Comparison of ENCODE assay signal across 10 cellular contexts in the genomic region with DNA sequence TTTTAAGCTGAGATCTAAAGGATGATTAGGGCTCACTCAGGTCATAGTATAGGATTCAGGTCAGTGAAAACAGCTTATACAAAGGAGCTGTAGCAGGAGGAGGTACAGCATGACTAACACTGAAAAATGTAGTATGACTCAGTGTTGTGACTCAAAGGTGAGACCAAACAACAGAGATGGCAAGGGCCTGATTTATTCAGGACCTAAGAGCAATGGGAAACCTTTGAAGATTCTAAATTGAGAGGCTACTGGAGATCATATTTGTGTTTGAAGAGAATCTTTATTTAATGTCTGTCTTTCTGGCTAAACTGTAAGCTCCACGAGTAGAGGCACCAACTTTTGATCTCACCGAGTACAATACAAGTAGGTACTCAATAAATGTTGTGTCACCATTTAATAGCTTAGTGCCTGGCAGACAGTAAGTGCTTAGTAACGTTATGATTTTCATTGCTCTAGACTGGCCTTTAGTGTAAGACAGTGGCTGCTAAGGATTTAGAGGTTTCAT. TPM values are rescaled to one million over a fixed set of nuclear protein-coding genes. Genes with fewer than 3 reads are reported as not detected.
A peak's percentile ranks its signal among the peaks of the same experiment; 100 is the strongest.
DNase-seq lines count a peak whose midpoint lies in the region; ATAC-seq, FAIRE-seq and TF ChIP-seq lines count a peak whose summit lies in the region.
"Had no signal": no experiment of that assay in that cellular context is flagged by ENCODE, and none has a peak within 500 bp of the region (broad histone marks: within the 10 kb centered on the region; RNA-seq: fewer than 3 reads in every experiment).

No MANE protein-coding gene starts in this region.

- TF ChIP-seq RAD21 in HCT116 (IDR thresholded peaks at IDR 0.05; ENCODE audit: low read depth), result no peak

- dilution Hi-C loops in keratinocyte (cut with MboI; ENCODE audit: extremely low pct_ligation_motif_present, low sequenced_read_pairs), result no loop called here

- CTCF ChIA-PET in HCT116 (lab: Charles Lee), result interaction anchor here (0.5 to 1.4 kb wide), 4 partner anchors 20 to 1201 kb away, joined by 3 to 6 read pairs (median 4); no protein-coding TSS in a partner anchor
- CTCF ChIA-PET in CD4-positive, alpha-beta memory T cell (lab: Charles Lee; ENCODE audit: partially characterized antibody), result interaction anchor here (0.6 to 1.8 kb wide), 3 partner anchors 16 to 139 kb away, joined by 3 to 5 read pairs (median 4); no protein-coding TSS in a partner anchor

- H3K4me3 ChIP-seq in HCT116 (replicated peaks in 1 of 2; ENCODE audit: low read depth in 1 of 2, low read length in 2 of 2) (no peak overlapping the region), keratinocyte (ENCODE audit: control insufficient read depth in 2 of 3, extremely low read depth in 1 of 3, insufficient read depth in 2 of 3, low read depth in 1 of 3, low read length in 3 of 3) (no peak overlapping the region)
- no peak overlapping the region for H3K4me3 ChIP-seq in CD4-positive, alpha-beta memory T cell (ENCODE audit: low read length in 2 of 2)

- DNase-seq in DMS53 treated with DMSO at 0.1 percent for 48 hours (lab: John Stamatoyannopoulos, UW; ENCODE audit: unreplicated experiment) (peak; percentile 99), HCT116 (ENCODE audit: low read depth, low spot score) (peak; percentile 96), RCC 7860 (ENCODE audit: low spot score) (peak; percentile 88), keratinocyte (ENCODE audit: low read depth, low spot score) (peak; percentile 45), posterior cingulate gyrus (no peak), NCI-H524 (lab: John Stamatoyannopoulos, UW) (no peak)
- DNase-seq in CD4-positive, alpha-beta memory T cell, result no peak
- DNase-seq: left cardiac atrium had no signal

- H3K9me2 ChIP-seq in HCT116 (ENCODE audit: insufficient read depth), result no peaks in the 10 kb centered on the region

- H3K27ac ChIP-seq in HCT116 (ENCODE audit: low read depth, low read length) (no peak overlapping the region; the same call in 1 of the 2 replicates), keratinocyte (ENCODE audit: control insufficient read depth, insufficient read depth, low read length) (no peak overlapping the region)
- H3K27ac ChIP-seq in CD4-positive, alpha-beta memory T cell (ENCODE audit: low read depth, low read length), result no peak overlapping the region

- peaks cover 14 to 18% of the 10 kb centered on the region in 2 experiments for H3K4me1 ChIP-seq in HCT116 (ENCODE audit: control insufficient read depth in 1 of 2, insufficient read depth in 2 of 2, low read length in 2 of 2)
- H3K4me1 ChIP-seq in keratinocyte (ENCODE audit: control insufficient read depth, extremely low read depth, insufficient read depth, low read length), result peaks cover 16% of the 10 kb centered on the region
- no peaks in the 10 kb centered on the region for H3K4me1 ChIP-seq in CD4-positive, alpha-beta memory T cell (ENCODE audit: insufficient read depth, low read length)

- H3K79me2 ChIP-seq in HCT116 (ENCODE audit: insufficient read depth, low read length) (no peaks in the 10 kb centered on the region), keratinocyte (ENCODE audit: control insufficient read depth, insufficient read depth, low read length) (no peaks in the 10 kb centered on the region)

- H2AFZ ChIP-seq in HCT116 (ENCODE audit: low read depth, low read length, poor library complexity, severe bottlenecking) (no peak overlapping the region), keratinocyte (ENCODE audit: control insufficient read depth, low read length) (no peak overlapping the region)

- no peaks in the 10 kb centered on the region for H3K9me1 ChIP-seq in keratinocyte (ENCODE audit: control insufficient read depth, extremely low read depth, insufficient read depth, low read length)

- H3K9me3 ChIP-seq in HCT116 (ENCODE audit: control insufficient read depth in 1 of 2, insufficient read depth in 1 of 2, low read depth in 1 of 2, low read length in 2 of 2) (no peaks in the 10 kb centered on the region), keratinocyte (ENCODE audit: control insufficient read depth, low read depth, low read length) (no peaks in the 10 kb centered on the region)
- no peaks in the 10 kb centered on the region for H3K9me3 ChIP-seq in CD4-positive, alpha-beta memory T cell (ENCODE audit: control insufficient read depth in 1 of 2, low read length in 2 of 2)

- no peaks in the 10 kb centered on the region for H3K4me1 Mint-ChIP-seq in CD4-positive, alpha-beta memory T cell

- ATAC-seq in HCT116 (peak; percentile 96), HG03469 (IDR thresholded peaks at IDR 0.05; ENCODE audit: unreplicated experiment) (no peak)

- POLR2A ChIA-PET in HCT116 (lab: Charles Lee), result interaction anchor here (0.9 kb wide), 1 partner anchor 12 kb away, joined by 3 read pairs; no protein-coding TSS in a partner anchor
- POLR2A ChIA-PET in CD4-positive, alpha-beta memory T cell (lab: Charles Lee; ENCODE audit: partially characterized antibody), result no interaction called here

- H3K27me3 ChIP-seq in HCT116 (ENCODE audit: insufficient read depth, low read length) (peaks cover 62% of the 10 kb centered on the region), keratinocyte (ENCODE audit: control insufficient read depth, extremely low read depth, insufficient read depth, low read length) (no peaks in the 10 kb centered on the region)
- H3K27me3 ChIP-seq in CD4-positive, alpha-beta memory T cell (ENCODE audit: insufficient read depth, low read length), result no peaks in the 10 kb centered on the region

- no peak for TF ChIP-seq POLR2A in HCT116 (IDR thresholded peaks at IDR 0.05; ENCODE audit: borderline replicate concordance, extremely low read depth, insufficient read depth, insufficient read length)

- H3K9ac ChIP-seq in HCT116 (ENCODE audit: low read length) (no peak overlapping the region), keratinocyte (ENCODE audit: control insufficient read depth, extremely low read depth, insufficient read depth, low read length) (no peak overlapping the region)

- H3K4me2 ChIP-seq in HCT116 (ENCODE audit: low read length) (peak overlapping the region; percentile 54), keratinocyte (ENCODE audit: control insufficient read depth, extremely low read depth, insufficient read depth, low read depth, low read length) (peak overlapping the region; percentile 17)

- H3K36me3 ChIP-seq in HCT116 (ENCODE audit: control insufficient read depth in 1 of 2, insufficient read depth in 2 of 2, low read length in 2 of 2), result no peaks in the 10 kb centered on the region
- no peaks in the 10 kb centered on the region for H3K36me3 ChIP-seq in keratinocyte (ENCODE audit: control insufficient read depth in 2 of 2, extremely low read depth in 1 of 2, insufficient read depth in 2 of 2, low read length in 2 of 2)
- no peaks in the 10 kb centered on the region for H3K36me3 ChIP-seq in CD4-positive, alpha-beta memory T cell (ENCODE audit: insufficient read depth, low read length)

- intact Hi-C loops in HCT116 (cut with micrococcal nuclease), result no loop called here
- intact Hi-C loops in posterior cingulate gyrus (cut with DNase I), result no loop called here
- intact Hi-C loops in CD4-positive, alpha-beta memory T cell (cut with micrococcal nuclease), result no loop called here

- H4K20me1 ChIP-seq in HCT116 (ENCODE audit: insufficient read depth), result no peaks in the 10 kb centered on the region
- no peaks in the 10 kb centered on the region for H4K20me1 ChIP-seq in keratinocyte (ENCODE audit: control insufficient read depth, extremely low read depth, insufficient read depth, low read length)

- H3K27me3 Mint-ChIP-seq in CD4-positive, alpha-beta memory T cell, result no peaks in the 10 kb centered on the region
- H3K27me3 Mint-ChIP-seq: stimulated activated naive CD8-positive, alpha-beta T cell treated with anti-CD3 and anti-CD28 coated beads, Interleukin-15, Interleukin-2, amounts not matched to agents 100 ng/mL and 50 ng/mL, for 24 hours had no signal

- no TSS peak for BruUV-seq in HCT116 (replicated peaks; lab: Mats Ljungman, UMichigan)

- H3K36me3 Mint-ChIP-seq in CD4-positive, alpha-beta memory T cell, result no peaks in the 10 kb centered on the region

- H3K9me3 Mint-ChIP-seq in CD4-positive, alpha-beta memory T cell, result no peaks in the 10 kb centered on the region
- H3K9me3 Mint-ChIP-seq: stimulated activated naive CD8-positive, alpha-beta T cell treated with anti-CD3 and anti-CD28 coated beads, Interleukin-15, Interleukin-2, amounts not matched to agents 100 ng/mL and 50 ng/mL, for 24 hours had no signal

- H3K4me3 Mint-ChIP-seq in CD4-positive, alpha-beta memory T cell, result no peak overlapping the region
- H3K4me3 Mint-ChIP-seq: stimulated activated naive CD8-positive, alpha-beta T cell treated with anti-CD3 and anti-CD28 coated beads, Interleukin-15, Interleukin-2, amounts not matched to agents 100 ng/mL and 50 ng/mL, for 24 hours had no signal

- TF ChIP-seq CTCF in HCT116 (IDR thresholded peaks at IDR 0.05 in 2 of 3, conservative IDR thresholded peaks at IDR 0.05 in 1 of 3; ENCODE audit: borderline replicate concordance in 1 of 3, insufficient read depth in 1 of 3, low read depth in 2 of 3, low read length in 2 of 3), result no peak
- no peak for TF ChIP-seq CTCF in keratinocyte (optimal IDR thresholded peaks at IDR 0.05 in 1 of 3, IDR thresholded peaks at IDR 0.05 in 1 of 3, conservative IDR thresholded peaks at IDR 0.05 in 1 of 3; ENCODE audit: extremely low read depth in 1 of 3, insufficient read depth in 2 of 3, low read length in 3 of 3)

- no peak overlapping the region for H3K27ac Mint-ChIP-seq in CD4-positive, alpha-beta memory T cell
- H3K27ac Mint-ChIP-seq: stimulated activated naive CD8-positive, alpha-beta T cell treated with anti-CD3 and anti-CD28 coated beads, Interleukin-15, Interleukin-2, amounts not matched to agents 100 ng/mL and 50 ng/mL, for 24 hours had no signal

- FAIRE-seq in RCC 7860 (lab: Jason Lieb, UNC), result peak; percentile 97
- peak; percentile 97 for FAIRE-seq in keratinocyte (lab: Jason Lieb, UNC)

- RAD21 ChIA-PET in HCT116 (lab: Charles Lee; ENCODE audit: low non-redundant PET in 1 of 2, low total read pairs in 2 of 2, uncharacterized antibody in 2 of 2, unreplicated experiment in 2 of 2), result interaction anchor here in 1 of 2 experiments (1.1 kb wide), 1 partner anchor 104 kb away, joined by 3 read pairs; no protein-coding TSS in a partner anchor

RNA-seq across cellular contexts. Expression of gene PRKAA2, which starts 43.5 kb away (rescaled TPM):
- 1.6 TPM for total RNA-seq in HCT116 (2021; ENCODE audit: unreplicated experiment)
- 0.32 and 0.40 TPM in 2 replicates for polyA plus RNA-seq in HCT116 (2012)
- polyA plus RNA-seq in keratinocyte, result 0.08 to 0.21 TPM (median 0.21 TPM) in 3 replicates
- 0.05 TPM for polyA plus RNA-seq in keratinocyte (2011; ENCODE audit: low read depth)
- polyA plus RNA-seq in keratinocyte (2011; cell fraction: cytosol; rRNA removed), result 0.13 and 0.27 TPM in 2 replicates
- polyA plus RNA-seq in keratinocyte (2011; cell fraction: nucleus; rRNA removed), result 0.31 and 0.37 TPM in 2 replicates
- 0.05 and 0.06 TPM in 2 replicates for polyA plus RNA-seq in keratinocyte (2012; ENCODE audit: low replicate concordance)
- 0.03 to 0.46 TPM (median 0.32 TPM) in 3 replicates for polyA minus RNA-seq in keratinocyte
- polyA minus RNA-seq in keratinocyte (2011; cell fraction: cytosol; rRNA and poly(A)+ RNA removed), result 0.38 TPM
- polyA minus RNA-seq in keratinocyte (2011; cell fraction: nucleus; rRNA and poly(A)+ RNA removed), result 0.32 and 0.78 TPM in 2 replicates
- total RNA-seq in CD4-positive, alpha-beta memory T cell, result not detected
- not detected for polyA plus RNA-seq in CD4-positive, alpha-beta memory T cell

Comparison
In these comparisons a context has a peak if more than half of its experiments do, and no peak if none do; other contexts are left out.
1. DNase-seq: peak in DMS53 treated with DMSO at 0.1 percent for 48 hours (single experiment), HCT116 (single experiment), RCC 7860 (single experiment) and keratinocyte (single experiment); none in posterior cingulate gyrus (0 of 10), NCI-H524 (0 of 2) and CD4-positive, alpha-beta memory T cell (0 of 5).